11 cellular contexts compared by ENCODE assay signal in genomic region chr4:143352052-143352451, GRCh38. TPM values are rescaled to one million over a fixed set of nuclear protein-coding genes. Genes with fewer than 3 reads are reported as not detected.
DNase-seq lines count a peak whose midpoint lies in the region; ATAC-seq and TF ChIP-seq lines count a peak whose summit lies in the region.
"Had no signal": no experiment of that assay in that cellular context is flagged by ENCODE, and none has a peak within 500 bp of the region (broad histone marks: within the 10 kb centered on the region; RNA-seq: fewer than 3 reads in every experiment).

No MANE protein-coding gene starts in this region.

- DNase-seq in left ventricle myocardium inferior (no peak), cardiac septum (ENCODE audit: low spot score) (no peak), astrocyte of the spinal cord (ENCODE audit: low read depth, low spot score) (peak; percentile 24), left colon (peak; percentile 44 to 72), D341Med (ENCODE audit: low spot score) (no peak), Kasumi-1 (lab: John Stamatoyannopoulos, UW) (no peak)
- DNase-seq in activated T-cell treated with anti-CD3 and anti-CD28 coated beads, Interleukin-2, amount 50 U/mL, for 72 hours: no peak
- DNase-seq: T-helper 1 cell had no signal

- no peaks in the 10 kb centered on the region for H3K36me3 ChIP-seq in left ventricle myocardium inferior

- intact Hi-C loops in left ventricle myocardium inferior (cut with micrococcal nuclease) (no loop called here), cardiac septum (cut with DNase I) (no loop called here), left colon (cut with DNase I, micrococcal nuclease) (no loop called here)

- H3K4me1 ChIP-seq in left ventricle myocardium inferior: no peaks in the 10 kb centered on the region

- no peak overlapping the region for H3K27ac Mint-ChIP-seq in activated T-cell treated with anti-CD3 and anti-CD28 coated beads, Interleukin-2, amount 50 U/mL, for 72 hours
- H3K27ac Mint-ChIP-seq: activated T-helper 17 cell treated with anti-CD3 and anti-CD28 coated beads, Interleukin-2, amount 50 U/mL, for 72 hours had no signal

- H3K4me3 ChIP-seq in left ventricle myocardium inferior: peak overlapping the region; percentile 60
- H3K4me3 ChIP-seq in astrocyte of the spinal cord (ENCODE audit: low read depth, low read length): no peak overlapping the region
- H3K4me3 ChIP-seq: GM12878 had no signal

- H3K4me3 Mint-ChIP-seq in activated T-cell treated with anti-CD3 and anti-CD28 coated beads, Interleukin-2, amount 50 U/mL, for 72 hours: no peak overlapping the region
- H3K4me3 Mint-ChIP-seq: activated T-helper 17 cell treated with anti-CD3 and anti-CD28 coated beads, Interleukin-2, amount 50 U/mL, for 72 hours had no signal

- H3K27ac ChIP-seq in left ventricle myocardium inferior (replicated peaks): no peak overlapping the region

- H3K27me3 ChIP-seq in left ventricle myocardium inferior (ENCODE audit: low read depth): no peaks in the 10 kb centered on the region

- H3K9me3 Mint-ChIP-seq in activated T-cell treated with anti-CD3 and anti-CD28 coated beads, Interleukin-2, amount 50 U/mL, for 72 hours: no peaks in the 10 kb centered on the region
- H3K9me3 Mint-ChIP-seq: activated T-helper 17 cell treated with anti-CD3 and anti-CD28 coated beads, Interleukin-2, amount 50 U/mL, for 72 hours had no signal

- H3K27me3 Mint-ChIP-seq in activated T-cell treated with anti-CD3 and anti-CD28 coated beads, Interleukin-2, amount 50 U/mL, for 72 hours (ENCODE audit: low read depth): peaks cover 8% of the 10 kb centered on the region

- TF ChIP-seq CTCF in left ventricle myocardium inferior (IDR thresholded peaks at IDR 0.05; ENCODE audit: borderline replicate concordance) (no peak), astrocyte of the spinal cord (IDR thresholded peaks at IDR 0.05; ENCODE audit: low read depth, low read length) (no peak)

- in situ Hi-C loops in astrocyte of the spinal cord (cut with HindIII; ENCODE audit: low sequenced_read_pairs): no loop called here

- H3K36me3 Mint-ChIP-seq in activated T-cell treated with anti-CD3 and anti-CD28 coated beads, Interleukin-2, amount 50 U/mL, for 72 hours (ENCODE audit: insufficient read depth in 2 of 2): no peaks in the 10 kb centered on the region

- no peaks in the 10 kb centered on the region for H3K9me3 ChIP-seq in left ventricle myocardium inferior (replicated peaks)

- peaks cover 3% of the 10 kb centered on the region for H3K4me1 Mint-ChIP-seq in activated T-cell treated with anti-CD3 and anti-CD28 coated beads, Interleukin-2, amount 50 U/mL, for 72 hours (ENCODE audit: low read depth)
- H3K4me1 Mint-ChIP-seq: activated T-helper 17 cell treated with anti-CD3 and anti-CD28 coated beads, Interleukin-2, amount 50 U/mL, for 72 hours had no signal

- ATAC-seq in left colon (peak; percentile 76), HG03280 (IDR thresholded peaks at IDR 0.05; ENCODE audit: unreplicated experiment) (no peak)
- ATAC-seq in activated T-cell treated with anti-CD3 and anti-CD28 coated beads, Interleukin-2, amount 50 U/mL, for 72 hours (replicated peaks in 1 of 2): no peak
- ATAC-seq: activated T-helper 17 cell treated with anti-CD3 and anti-CD28 coated beads, Interleukin-2, amount 50 U/mL, for 72 hours; GM12878 had no signal

RNA-seq across cellular contexts. Expression of gene GAB1, which starts 15.4 kb away (rescaled TPM):
- total RNA-seq in left ventricle myocardium inferior (87.1 TPM), cardiac septum (90.8 TPM), left colon (10 to 100 TPM; 69.0 to 71.1 TPM)
- total RNA-seq in activated T-cell treated with anti-CD3 and anti-CD28 coated beads, Interleukin-2, amount 50 U/mL, for 72 hours: 1 to 10 TPM; 1.5 to 1.6 TPM

Comparison
In these comparisons a context has a peak if more than half of its experiments do, and no peak if none do; other contexts are left out.
1. DNase-seq: peak in astrocyte of the spinal cord (single experiment) and left colon (2 of 2); none in left ventricle myocardium inferior (single experiment), cardiac septum (single experiment), D341Med (single experiment), activated T-cell treated with anti-CD3 and anti-CD28 coated beads, Interleukin-2, amount 50 U/mL, for 72 hours (0 of 2) and Kasumi-1 (0 of 2).
2. RNA of gene GAB1, which starts 15.4 kb away (total RNA-seq): 90.8 TPM in cardiac septum (single experiment), 87.1 TPM in left ventricle myocardium inferior (single experiment) and 69.0 to 71.1 TPM in left colon; 1.5 to 1.6 TPM in activated T-cell treated with anti-CD3 and anti-CD28 coated beads, Interleukin-2, amount 50 U/mL, for 72 hours; every median in the first group is over 10 times any median in the second.